Comparison of ENCODE assay signal across 1 cellular context in the genomic region with DNA sequence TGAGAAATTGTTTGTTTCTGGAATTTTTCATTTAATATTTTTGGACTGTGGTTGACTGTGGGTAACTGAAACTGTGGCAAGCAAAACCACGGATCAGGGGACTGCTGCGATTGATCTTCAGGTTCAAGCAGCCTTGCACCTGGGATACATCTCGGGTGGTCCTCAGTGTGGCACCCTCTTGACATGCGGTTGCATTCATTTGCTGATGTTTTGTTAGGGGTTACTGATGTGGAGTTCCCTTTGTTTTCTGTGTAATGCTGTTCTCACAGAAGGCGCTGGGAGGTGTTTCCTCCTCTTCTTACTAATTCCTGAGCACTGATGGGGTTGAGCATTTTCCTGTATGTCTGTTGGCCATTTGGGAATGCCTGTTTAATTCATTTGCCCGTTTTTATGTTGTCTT.
TF ChIP-seq lines count a peak whose summit lies in the region.

No MANE protein-coding gene starts in this region.

TF ChIP-seq in GM23338, 12 proteins besides CTCF, POLR2A, EP300 and RAD21 (continued from another document):
- TF ChIP-seq NANOG (IDR thresholded peaks at IDR 0.05; ENCODE audit: borderline replicate concordance) (peak; percentile 67; the same call in 1 of the 2 replicates), EZH2phosphoT487 (IDR thresholded peaks at IDR 0.05; ENCODE audit: unreplicated experiment) (no peak)
